1 cellular context compared by ENCODE assay signal in the genomic region with DNA sequence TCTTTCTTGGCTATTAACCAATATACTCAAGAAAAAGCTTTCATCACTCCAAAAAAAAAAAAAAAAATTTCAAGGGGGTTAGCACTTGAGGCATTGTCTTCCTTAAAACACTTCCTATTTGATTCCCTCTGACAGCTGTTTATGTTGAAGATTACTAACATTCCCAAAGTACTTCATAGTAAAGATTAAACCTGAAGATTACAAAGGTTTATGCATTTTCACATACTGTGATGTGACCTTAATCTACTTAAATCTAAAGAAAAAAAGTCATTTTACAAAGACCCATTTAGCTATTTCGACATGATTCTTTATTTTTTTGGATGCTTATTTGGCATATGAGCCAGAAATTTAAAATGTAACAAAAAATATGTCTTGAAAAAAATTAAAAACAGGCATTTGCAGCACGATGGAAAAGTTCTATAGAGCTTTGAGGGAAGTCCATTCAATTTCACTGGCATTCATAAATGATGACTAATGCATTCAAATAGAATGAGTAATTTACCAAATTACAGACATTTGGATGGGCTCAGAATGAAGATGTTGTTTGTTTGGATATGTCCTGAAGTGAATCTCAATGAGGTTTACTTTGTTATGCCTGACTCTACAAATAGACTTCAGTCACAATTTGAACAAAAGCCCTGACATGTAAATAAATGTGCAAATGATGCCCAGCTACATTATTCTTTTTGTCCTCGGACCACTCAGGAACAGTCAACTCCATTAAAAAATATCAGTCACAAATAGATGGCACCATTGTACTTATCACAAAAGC.
TF ChIP-seq lines count a peak whose summit lies in the region.

No MANE protein-coding gene starts in this region.

TF ChIP-seq in HEK293, 187 proteins besides CTCF, POLR2A, EP300 and RAD21 (continued from another document):
- TF ChIP-seq, protein P1, sequence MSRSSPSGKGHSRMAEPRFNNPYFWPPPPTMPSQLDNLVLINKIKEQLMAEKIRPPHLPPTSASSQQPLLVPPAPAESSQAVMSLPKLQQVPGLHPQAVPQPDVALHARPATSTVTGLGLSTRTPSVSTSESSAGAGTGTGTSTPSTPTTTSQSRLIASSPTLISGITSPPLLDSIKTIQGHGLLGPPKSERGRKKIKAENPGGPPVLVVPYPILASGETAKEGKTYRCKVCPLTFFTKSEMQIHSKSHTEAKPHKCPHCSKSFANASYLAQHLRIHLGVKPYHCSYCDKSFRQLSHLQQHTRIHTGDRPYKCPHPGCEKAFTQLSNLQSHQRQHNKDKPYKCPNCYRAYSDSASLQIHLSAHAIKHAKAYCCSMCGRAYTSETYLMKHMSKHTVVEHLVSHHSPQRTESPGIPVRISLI (tag by site-specific recombination; IDR thresholded peaks at IDR 0.05): peak; percentile 53; the same call in 1 of the 2 replicates
- TF ChIP-seq HOXD13 (CRISPR knock-in tag; IDR thresholded peaks at IDR 0.05; ENCODE audit: borderline replicate concordance) (0 out of 2 replicates have a peak, but pooled peaks have one; percentile 26), PATZ1 (tag by site-specific recombination; IDR thresholded peaks at IDR 0.05) (no peak), ZFHX2 (tag by site-specific recombination; conservative IDR thresholded peaks at IDR 0.05) (no peak), ZNF335 (tag by site-specific recombination; conservative IDR thresholded peaks at IDR 0.05) (peak; percentile 63), ZNF366 (tag by site-specific recombination; conservative IDR thresholded peaks at IDR 0.05) (0 out of 2 replicates have a peak, but pooled peaks have one; percentile 11)
